Comparison of ENCODE assay signal across 9 cellular contexts in genomic region chr2:70993689-70993986, GRCh38. TPM values are rescaled to one million over a fixed set of nuclear protein-coding genes. Genes with fewer than 3 reads are reported as not detected.
A peak's percentile ranks its signal among the peaks of the same experiment; 100 is the strongest.
DNase-seq lines count a peak whose midpoint lies in the region; ATAC-seq and TF ChIP-seq lines count a peak whose summit lies in the region.
"Had no signal": no experiment of that assay in that cellular context is flagged by ENCODE, and none has a peak within 500 bp of the region (broad histone marks: within the 10 kb centered on the region; RNA-seq: fewer than 3 reads in every experiment).

No MANE protein-coding gene starts in this region.

- H3K36me3 ChIP-seq in brain microvascular endothelial cell (replicated peaks) = peaks cover 7% of the 10 kb centered on the region
- H3K36me3 ChIP-seq in uterus = no peaks in the 10 kb centered on the region

- no peak for TF ChIP-seq POLR2A in uterus (IDR thresholded peaks at IDR 0.05)

- intact Hi-C loops in cardiac septum (cut with DNase I) = loop anchor here (5.0 kb wide), 1 partner anchor 74 kb away; the partner anchor contains the start of gene NAGK
- intact Hi-C loops in Right ventricle myocardium inferior (cut with DNase I) = no loop called here
- intact Hi-C loops in uterus (cut with DNase I; ENCODE audit: low total_unique reads) = no loop called here

- ATAC-seq in Right ventricle myocardium inferior = no peak
- no peak for ATAC-seq in GM19035 (IDR thresholded peaks at IDR 0.05; ENCODE audit: unreplicated experiment)

- no peaks in the 10 kb centered on the region for H3K9me3 ChIP-seq in uterus

- no peak overlapping the region for H3K27ac ChIP-seq in brain microvascular endothelial cell
- peak overlapping the region; percentile 85 to 86 for H3K27ac ChIP-seq in uterus

- in situ Hi-C loops in brain microvascular endothelial cell (cut with HindIII; ENCODE audit: low pct_ligation_motif_present, low sequenced_read_pairs) = no loop called here

- TF ChIP-seq CTCF in brain microvascular endothelial cell (IDR thresholded peaks at IDR 0.05; ENCODE audit: low read depth, low read length, missing control alignments) (no peak), uterus (IDR thresholded peaks at IDR 0.05) (no peak)

- peak overlapping the region; percentile 82 for H3K4me3 ChIP-seq in brain microvascular endothelial cell (ENCODE audit: low read depth, low read length)
- peak overlapping the region; percentile 95 to 98 for H3K4me3 ChIP-seq in uterus

- peaks cover 0 to 17% of the 10 kb centered on the region in 2 donors for H3K4me1 ChIP-seq in uterus

- DNase-seq in cardiac septum (ENCODE audit: low spot score) = peak; percentile 38
- DNase-seq in Right ventricle myocardium inferior (ENCODE audit: missing footprints) = no peak
- no peak for DNase-seq in brain microvascular endothelial cell
- DNase-seq in mesenteric fat pad (ENCODE audit: low spot score) = peak; percentile 60
- DNase-seq in uterus = no peak
- no peak for DNase-seq in NCI-H1105 (lab: John Stamatoyannopoulos, UW)
- DNase-seq in T-helper 9 cell = no peak

- H3K27me3 ChIP-seq in brain microvascular endothelial cell (replicated peaks) = no peaks in the 10 kb centered on the region
- no peaks in the 10 kb centered on the region for H3K27me3 ChIP-seq in uterus

RNA-seq across cellular contexts. Expression of gene TEX261, which starts 1.0 kb away (rescaled TPM):
- 46.1 TPM for total RNA-seq in cardiac septum
- total RNA-seq in Right ventricle myocardium inferior = 63.8 TPM
- total RNA-seq in mesenteric fat pad = 86.8 TPM
- total RNA-seq in uterus = 10 to 100 TPM; 10.2 to 81.8 (median 53.7) TPM

RNA-seq across cellular contexts. Expression of gene ANKRD53, which starts 15.2 kb away (rescaled TPM):
- total RNA-seq in cardiac septum (0.38 TPM), Right ventricle myocardium inferior (0.54 TPM), mesenteric fat pad (17.6 TPM), uterus (1 to 10 TPM in 2 of 4 donors, not detected in 2; 1.8 to 3.7 TPM)

RNA-seq across cellular contexts. Expression of gene ATP6V1B1, which starts 57.9 kb away (rescaled TPM):
- total RNA-seq in cardiac septum (0.43 TPM), Right ventricle myocardium inferior (not detected), mesenteric fat pad (2.4 TPM), uterus (1 to 10 TPM in 2 of 4 donors, not detected in 2; 3.4 to 3.7 TPM)
- total RNA-seq: HT1080 had no signal

Comparison
In these comparisons a context has a peak if more than half of its experiments do, and no peak if none do; other contexts are left out.
1. DNase-seq: peak in cardiac septum (single experiment) and mesenteric fat pad (single experiment); none in Right ventricle myocardium inferior (single experiment), brain microvascular endothelial cell (single experiment), uterus (0 of 2), NCI-H1105 (single experiment) and T-helper 9 cell (single experiment).